ENCODE assay signal across 2 cellular contexts in genomic region chr20:38722708-38723068, GRCh38.
TF ChIP-seq lines count a peak whose summit lies in the region.

No MANE protein-coding gene starts in this region.

TF ChIP-seq in SK-N-SH, 30 proteins besides CTCF, POLR2A, EP300 and RAD21 (continued from another document):
- TF ChIP-seq, protein P1, sequence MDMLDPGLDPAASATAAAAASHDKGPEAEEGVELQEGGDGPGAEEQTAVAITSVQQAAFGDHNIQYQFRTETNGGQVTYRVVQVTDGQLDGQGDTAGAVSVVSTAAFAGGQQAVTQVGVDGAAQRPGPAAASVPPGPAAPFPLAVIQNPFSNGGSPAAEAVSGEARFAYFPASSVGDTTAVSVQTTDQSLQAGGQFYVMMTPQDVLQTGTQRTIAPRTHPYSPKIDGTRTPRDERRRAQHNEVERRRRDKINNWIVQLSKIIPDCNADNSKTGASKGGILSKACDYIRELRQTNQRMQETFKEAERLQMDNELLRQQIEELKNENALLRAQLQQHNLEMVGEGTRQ (IDR thresholded peaks at IDR 0.05; ENCODE audit: borderline replicate concordance, low read depth, low read length): no peak
- TF ChIP-seq GABPA (IDR thresholded peaks at IDR 0.05; ENCODE audit: low read depth) (no peak), YY1 (IDR thresholded peaks at IDR 0.05; ENCODE audit: low read depth) (no peak), RCOR1 (IDR thresholded peaks at IDR 0.05; ENCODE audit: low read length) (no peak), TCF12 (IDR thresholded peaks at IDR 0.05) (no peak), ZBTB33 (IDR thresholded peaks at IDR 0.05; ENCODE audit: borderline replicate concordance, low read depth) (no peak)
- TF ChIP-seq, protein P2, sequence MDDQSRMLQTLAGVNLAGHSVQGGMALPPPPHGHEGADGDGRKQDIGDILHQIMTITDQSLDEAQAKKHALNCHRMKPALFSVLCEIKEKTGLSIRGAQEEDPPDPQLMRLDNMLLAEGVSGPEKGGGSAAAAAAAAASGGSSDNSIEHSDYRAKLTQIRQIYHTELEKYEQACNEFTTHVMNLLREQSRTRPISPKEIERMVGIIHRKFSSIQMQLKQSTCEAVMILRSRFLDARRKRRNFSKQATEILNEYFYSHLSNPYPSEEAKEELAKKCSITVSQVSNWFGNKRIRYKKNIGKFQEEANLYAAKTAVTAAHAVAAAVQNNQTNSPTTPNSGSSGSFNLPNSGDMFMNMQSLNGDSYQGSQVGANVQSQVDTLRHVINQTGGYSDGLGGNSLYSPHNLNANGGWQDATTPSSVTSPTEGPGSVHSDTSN (IDR thresholded peaks at IDR 0.05): no peak

TF ChIP-seq in SK-N-SH treated with all-trans-retinoic acid at 6 μM for 48 hours, 23 proteins besides CTCF, POLR2A, EP300 and RAD21 (continued from another document):
- TF ChIP-seq, protein P3, sequence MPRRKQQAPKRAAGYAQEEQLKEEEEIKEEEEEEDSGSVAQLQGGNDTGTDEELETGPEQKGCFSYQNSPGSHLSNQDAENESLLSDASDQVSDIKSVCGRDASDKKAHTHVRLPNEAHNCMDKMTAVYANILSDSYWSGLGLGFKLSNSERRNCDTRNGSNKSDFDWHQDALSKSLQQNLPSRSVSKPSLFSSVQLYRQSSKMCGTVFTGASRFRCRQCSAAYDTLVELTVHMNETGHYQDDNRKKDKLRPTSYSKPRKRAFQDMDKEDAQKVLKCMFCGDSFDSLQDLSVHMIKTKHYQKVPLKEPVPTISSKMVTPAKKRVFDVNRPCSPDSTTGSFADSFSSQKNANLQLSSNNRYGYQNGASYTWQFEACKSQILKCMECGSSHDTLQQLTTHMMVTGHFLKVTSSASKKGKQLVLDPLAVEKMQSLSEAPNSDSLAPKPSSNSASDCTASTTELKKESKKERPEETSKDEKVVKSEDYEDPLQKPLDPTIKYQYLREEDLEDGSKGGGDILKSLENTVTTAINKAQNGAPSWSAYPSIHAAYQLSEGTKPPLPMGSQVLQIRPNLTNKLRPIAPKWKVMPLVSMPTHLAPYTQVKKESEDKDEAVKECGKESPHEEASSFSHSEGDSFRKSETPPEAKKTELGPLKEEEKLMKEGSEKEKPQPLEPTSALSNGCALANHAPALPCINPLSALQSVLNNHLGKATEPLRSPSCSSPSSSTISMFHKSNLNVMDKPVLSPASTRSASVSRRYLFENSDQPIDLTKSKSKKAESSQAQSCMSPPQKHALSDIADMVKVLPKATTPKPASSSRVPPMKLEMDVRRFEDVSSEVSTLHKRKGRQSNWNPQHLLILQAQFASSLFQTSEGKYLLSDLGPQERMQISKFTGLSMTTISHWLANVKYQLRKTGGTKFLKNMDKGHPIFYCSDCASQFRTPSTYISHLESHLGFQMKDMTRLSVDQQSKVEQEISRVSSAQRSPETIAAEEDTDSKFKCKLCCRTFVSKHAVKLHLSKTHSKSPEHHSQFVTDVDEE (CRISPR knock-in tag; IDR thresholded peaks at IDR 0.05): no peak
- TF ChIP-seq ZNF70 (CRISPR knock-in tag; IDR thresholded peaks at IDR 0.05) (no peak), ZNF565 (CRISPR knock-in tag; conservative IDR thresholded peaks at IDR 0.05; ENCODE audit: low read depth) (no peak), BACH2 (CRISPR knock-in tag; IDR thresholded peaks at IDR 0.05; ENCODE audit: borderline replicate concordance) (no peak), CSDC2 (CRISPR knock-in tag; IDR thresholded peaks at IDR 0.05) (no peak), ZC3H10 (CRISPR knock-in tag; IDR thresholded peaks at IDR 0.05) (no peak)
- TF ChIP-seq, protein P4, sequence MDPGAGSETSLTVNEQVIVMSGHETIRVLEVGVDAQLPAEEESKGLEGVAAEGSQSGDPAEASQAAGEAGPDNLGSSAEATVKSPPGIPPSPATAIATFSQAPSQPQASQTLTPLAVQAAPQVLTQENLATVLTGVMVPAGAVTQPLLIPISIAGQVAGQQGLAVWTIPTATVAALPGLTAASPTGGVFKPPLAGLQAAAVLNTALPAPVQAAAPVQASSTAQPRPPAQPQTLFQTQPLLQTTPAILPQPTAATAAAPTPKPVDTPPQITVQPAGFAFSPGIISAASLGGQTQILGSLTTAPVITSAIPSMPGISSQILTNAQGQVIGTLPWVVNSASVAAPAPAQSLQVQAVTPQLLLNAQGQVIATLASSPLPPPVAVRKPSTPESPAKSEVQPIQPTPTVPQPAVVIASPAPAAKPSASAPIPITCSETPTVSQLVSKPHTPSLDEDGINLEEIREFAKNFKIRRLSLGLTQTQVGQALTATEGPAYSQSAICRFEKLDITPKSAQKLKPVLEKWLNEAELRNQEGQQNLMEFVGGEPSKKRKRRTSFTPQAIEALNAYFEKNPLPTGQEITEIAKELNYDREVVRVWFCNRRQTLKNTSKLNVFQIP (CRISPR knock-in tag; IDR thresholded peaks at IDR 0.05; ENCODE audit: borderline replicate concordance, low read depth): no peak
TF ChIP-seq in SK-N-SH treated with all-trans-retinoic acid at 6 μM for 48 hours: peak in this region for 0.
